In genomic region chr4:55366621-55367020, GRCh38 we compare ENCODE assay signal across 1 cellular context.
TF ChIP-seq lines count a peak whose summit lies in the region.

No MANE protein-coding gene starts in this region.

TF ChIP-seq in HepG2, 621 proteins besides CTCF, POLR2A, EP300 and RAD21:
- TF ChIP-seq ARNTL (CRISPR knock-in tag; IDR thresholded peaks at IDR 0.05) (no peak), RCOR2 (CRISPR knock-in tag; IDR thresholded peaks at IDR 0.05) (no peak), ZNF644 (CRISPR knock-in tag; IDR thresholded peaks at IDR 0.05; ENCODE audit: low read depth) (no peak)
